Comparison of ENCODE assay signal across 17 cellular contexts in the genomic region with DNA sequence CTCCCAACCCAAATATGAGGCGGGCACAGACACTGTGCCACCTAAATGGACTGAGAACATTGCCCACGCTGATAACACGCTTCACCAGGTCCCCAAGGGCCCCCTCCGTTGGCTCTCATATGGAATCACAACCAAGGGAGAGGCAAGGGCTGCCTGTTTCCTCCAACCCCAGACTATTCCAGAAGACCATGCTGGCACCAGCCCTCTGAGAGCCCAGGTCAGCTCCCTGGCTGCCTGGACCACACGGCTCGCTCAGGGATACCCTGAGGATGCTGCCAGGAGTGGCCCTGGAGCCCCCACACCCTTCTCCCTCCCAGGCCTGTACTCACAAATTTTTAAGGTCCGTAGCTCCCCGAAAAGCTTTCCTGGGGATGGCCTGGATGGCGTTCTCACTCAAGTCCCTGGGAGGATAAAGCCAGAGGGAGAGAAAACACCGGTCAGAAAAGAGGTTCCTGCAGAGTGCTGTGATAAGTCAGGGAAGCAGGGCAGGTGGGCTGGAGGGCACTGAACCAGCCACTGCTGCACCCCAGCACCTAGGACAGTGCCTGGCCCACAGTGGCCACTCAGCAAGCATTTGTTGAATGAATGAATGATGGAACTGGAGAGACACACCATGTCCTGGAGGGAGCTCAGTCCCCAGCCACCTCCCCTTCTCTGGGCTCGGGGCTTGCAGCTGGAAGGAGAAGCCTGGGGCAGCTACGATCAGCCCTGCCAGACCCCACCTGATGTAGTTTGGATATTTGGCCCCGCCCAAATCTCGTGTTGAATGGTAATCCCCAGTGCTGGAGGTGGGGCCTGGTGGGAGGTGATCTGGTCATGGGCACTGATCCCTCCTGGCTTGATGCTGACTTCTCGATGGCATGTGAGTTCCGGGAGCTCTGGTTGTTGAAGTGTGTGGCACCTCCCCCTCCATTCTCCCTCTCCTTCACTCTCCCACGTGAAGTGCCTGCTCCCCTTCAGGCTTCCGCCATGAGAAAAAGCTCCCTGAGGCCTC.
A peak's percentile ranks its signal among the peaks of the same experiment; 100 is the strongest.
DNase-seq lines count a peak whose midpoint lies in the region; ATAC-seq and TF ChIP-seq lines count a peak whose summit lies in the region.
"Had no signal": no experiment of that assay in that cellular context is flagged by ENCODE, and none has a peak within 500 bp of the region (broad histone marks: within the 10 kb centered on the region; RNA-seq: fewer than 3 reads in every experiment).

No MANE protein-coding gene starts in this region.

- TF ChIP-seq CTCF in HEK293 (tag by site-specific recombination; IDR thresholded peaks at IDR 0.05) (no peak), WTC11 (IDR thresholded peaks at IDR 0.05) (no peak), gastrocnemius medialis (IDR thresholded peaks at IDR 0.05 in 4 of 5, conservative IDR thresholded peaks at IDR 0.05 in 1 of 5) (no peak)

- H3K9ac ChIP-seq in mesendoderm (ENCODE audit: low read length), result no peak overlapping the region
- H3K9ac ChIP-seq: KMS-11 had no signal

- H3K36me3 ChIP-seq in H7 (replicated peaks; ENCODE audit: control insufficient read depth, insufficient read depth, low read length), result no peaks in the 10 kb centered on the region
- H3K36me3 ChIP-seq in HEK293 (ENCODE audit: control insufficient read depth in 2 of 2, insufficient read depth in 1 of 2, low read length in 2 of 2), result no peaks in the 10 kb centered on the region
- no peaks in the 10 kb centered on the region for H3K36me3 ChIP-seq in mesendoderm (ENCODE audit: control insufficient read depth, insufficient read depth, low read length)
- H3K36me3 ChIP-seq in gastrocnemius medialis, result no peaks in the 10 kb centered on the region
- H3K36me3 ChIP-seq: MG63 had no signal

- no peak overlapping the region for H3K4me3 Mint-ChIP-seq in WTC11

- no peak overlapping the region for H2BK120ac ChIP-seq in mesendoderm (ENCODE audit: low read depth, low read length)

- H3K4me2 ChIP-seq in mesendoderm (ENCODE audit: low read length), result no peak overlapping the region
- H3K4me2 ChIP-seq: KMS-11 had no signal

- no peak overlapping the region for H3K4me3 ChIP-seq in H7 (ENCODE audit: insufficient read depth, low read depth, low read length)
- H3K4me3 ChIP-seq in HEK293 (ENCODE audit: low read depth, low read length), result no peak overlapping the region
- H3K4me3 ChIP-seq in mesendoderm (ENCODE audit: low read length), result no peak overlapping the region
- no peak overlapping the region for H3K4me3 ChIP-seq in gastrocnemius medialis
- H3K4me3 ChIP-seq: MG63 had no signal

- no peaks in the 10 kb centered on the region for H3K79me1 ChIP-seq in mesendoderm (ENCODE audit: low read length)

- POLR2A ChIA-PET in HEK293 (lab: Yijun Ruan, JAX), result no interaction called here
- POLR2A ChIA-PET in WTC11 (lab: Charles Lee), result no interaction called here

- no peak overlapping the region for H2BK15ac ChIP-seq in mesendoderm (replicated peaks; ENCODE audit: low read depth)

- no peaks in the 10 kb centered on the region for H3K27me3 Mint-ChIP-seq in WTC11 (ENCODE audit: low read depth)

- H3K27me3 ChIP-seq in H7 (ENCODE audit: control insufficient read depth, insufficient read depth, low read length) (no peaks in the 10 kb centered on the region), mesendoderm (ENCODE audit: insufficient read depth, low read length, poor library complexity) (no peaks in the 10 kb centered on the region), gastrocnemius medialis (no peaks in the 10 kb centered on the region)
- H3K27me3 ChIP-seq: MG63 had no signal

- DNase-seq in H7, result peak; percentile 75
- DNase-seq in WTC11 (ENCODE audit: low spot score), result peak; percentile 50
- DNase-seq in mesendoderm, result peak; percentile 67
- no peak for DNase-seq in NCI-H1417 (lab: John Stamatoyannopoulos, UW)
- no peak for DNase-seq in occipital lobe (lab: John Stamatoyannopoulos, UW)
- no peak for DNase-seq in LoVo (ENCODE audit: low spot score)
- no peak for DNase-seq in gastrocnemius medialis
- DNase-seq: DMS153, HCEC 1CT, NCI-H1105, NCI-H187, NCI-H524 treated with DMSO at 0.1 percent for 48 hours had no signal

- no peak overlapping the region for H3K56ac ChIP-seq in mesendoderm (ENCODE audit: low read length)

- H3K9me3 ChIP-seq in HEK293 (ENCODE audit: control insufficient read depth, insufficient read depth, low read depth, low read length), result no peaks in the 10 kb centered on the region
- H3K9me3 ChIP-seq in gastrocnemius medialis, result no peaks in the 10 kb centered on the region

- H3K4me1 ChIP-seq in HEK293 (ENCODE audit: control insufficient read depth, insufficient read depth, low read length), result no peaks in the 10 kb centered on the region
- H3K4me1 ChIP-seq in mesendoderm (ENCODE audit: control insufficient read depth, low read depth, low read length), result no peaks in the 10 kb centered on the region
- H3K4me1 ChIP-seq in gastrocnemius medialis, result peaks cover 6 to 14% of the 10 kb centered on the region in 2 donors

- in situ Hi-C loops in gastrocnemius medialis (cut with MboI; ENCODE audit: low sequenced_read_pairs in 4 of 4), result no loop called here

- CTCF ChIA-PET in HEK293 (lab: Yijun Ruan, JAX) (interaction anchor here (0.6 to 1.8 kb wide), 11 partner anchors 13 to 449 kb away, joined by 3 to 6 read pairs (median 3); no protein-coding TSS in a partner anchor), WTC11 (lab: Charles Lee) (interaction anchor here (0.7 to 19.8 kb wide), 10 partner anchors 10 to 142 kb away, joined by 3 to 364 read pairs (median 8); no protein-coding TSS in a partner anchor)

- H3K36me3 Mint-ChIP-seq in WTC11, result no peaks in the 10 kb centered on the region

- peaks cover 24% of the 10 kb centered on the region for H3K4me1 Mint-ChIP-seq in WTC11

- H3K27ac ChIP-seq in HEK293 (ENCODE audit: extremely low read depth, low read depth, low read length), result no peak overlapping the region
- no peak overlapping the region for H3K27ac ChIP-seq in mesendoderm (ENCODE audit: low read depth, low read length)
- no peak overlapping the region for H3K27ac ChIP-seq in gastrocnemius medialis
- H3K27ac ChIP-seq: KMS-11, RWPE1 had no signal

- H2AK5ac ChIP-seq in mesendoderm (ENCODE audit: low read length), result no peak overlapping the region

- no peak overlapping the region for H4K8ac ChIP-seq in mesendoderm (ENCODE audit: low read depth, low read length)

- no peak overlapping the region for H2BK5ac ChIP-seq in mesendoderm (ENCODE audit: low read length)

- no peak overlapping the region for H3K27ac Mint-ChIP-seq in WTC11

- no CpG with 5 or more reads among the region's 18 CpGs for WGBS in mesendoderm (ENCODE audit: extremely low coverage, insufficient coverage, low lambda C conversion rate)

- no peaks in the 10 kb centered on the region for H3K79me2 ChIP-seq in mesendoderm (ENCODE audit: control insufficient read depth, insufficient read depth, low read length)

- H3K23ac ChIP-seq in mesendoderm (ENCODE audit: low read length), result no peak overlapping the region

- H3K9me3 Mint-ChIP-seq in WTC11, result peaks cover 13% of the 10 kb centered on the region

- ATAC-seq in WTC11 (peak; percentile 68), gastrocnemius medialis (no peak)
- ATAC-seq: HepG2 had no signal

- TF ChIP-seq POLR2A in gastrocnemius medialis (IDR thresholded peaks at IDR 0.05), result no peak

- no peak overlapping the region for H4K5ac ChIP-seq in mesendoderm (ENCODE audit: low read length)

- H3K18ac ChIP-seq in mesendoderm (ENCODE audit: low read length), result no peak overlapping the region

- no peak overlapping the region for H3K4ac ChIP-seq in mesendoderm (ENCODE audit: low read depth, low read length)

- intact Hi-C loops in gastrocnemius medialis (cut with DNase I; ENCODE audit: low total_unique reads), result no loop called here

TF ChIP-seq in WTC11, 78 proteins besides CTCF, POLR2A, EP300 and RAD21:
- 0 out of 2 replicates have a peak, but pooled peaks have one; percentile 26 for TF ChIP-seq SP1 (CRISPR knock-in tag; conservative IDR thresholded peaks at IDR 0.05)
- TF ChIP-seq, protein P1, sequence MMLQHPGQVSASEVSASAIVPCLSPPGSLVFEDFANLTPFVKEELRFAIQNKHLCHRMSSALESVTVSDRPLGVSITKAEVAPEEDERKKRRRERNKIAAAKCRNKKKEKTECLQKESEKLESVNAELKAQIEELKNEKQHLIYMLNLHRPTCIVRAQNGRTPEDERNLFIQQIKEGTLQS (CRISPR knock-in tag; conservative IDR thresholded peaks at IDR 0.05), result no peak
TF ChIP-seq in WTC11: peak in this region for 1.

Comparison
In these comparisons a context has a peak if more than half of its experiments do, and no peak if none do; other contexts are left out.
1. DNase-seq: peak in H7 (single experiment), WTC11 (single experiment) and mesendoderm (single experiment); none in NCI-H1417 (0 of 3), occipital lobe (single experiment), LoVo (single experiment) and gastrocnemius medialis (0 of 2).